ENCODE assay signal across 22 cellular contexts in the genomic region with DNA sequence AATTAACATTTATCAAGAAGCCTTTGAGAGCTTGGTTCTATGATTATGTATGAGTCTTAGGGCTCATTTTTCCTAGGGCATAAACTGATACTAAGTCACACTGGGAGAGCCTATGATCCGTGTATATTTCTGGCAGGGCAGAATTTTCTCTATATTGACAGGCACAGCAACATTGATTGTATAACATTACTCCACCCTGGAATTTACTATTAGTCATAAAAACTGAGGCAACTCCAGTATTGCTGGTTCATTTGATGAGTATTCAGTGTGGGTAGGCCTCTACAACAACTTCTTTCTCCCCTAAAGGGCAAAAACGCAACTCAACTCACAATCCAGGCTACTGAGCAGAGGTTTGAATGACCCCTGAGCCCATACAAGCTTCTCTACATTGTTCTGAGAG. TPM values are rescaled to one million over a fixed set of nuclear protein-coding genes. Genes with fewer than 3 reads are reported as not detected.
A peak's percentile ranks its signal among the peaks of the same experiment; 100 is the strongest.
DNase-seq lines count a peak whose midpoint lies in the region; ATAC-seq and TF ChIP-seq lines count a peak whose summit lies in the region.
"Had no signal": no experiment of that assay in that cellular context is flagged by ENCODE, and none has a peak within 500 bp of the region (broad histone marks: within the 10 kb centered on the region; RNA-seq: fewer than 3 reads in every experiment).

No MANE protein-coding gene starts in this region.

- H2AK5ac ChIP-seq in neuronal stem cell (ENCODE audit: low read depth, low read length) = no peak overlapping the region

- intact Hi-C loops in PC-3 (cut with micrococcal nuclease) = no loop called here
- intact Hi-C loops in esophagus squamous epithelium (cut with DNase I) = no loop called here

- H3K23ac ChIP-seq in neuronal stem cell (ENCODE audit: low read depth, low read length, poor library complexity) = no peak overlapping the region

- TF ChIP-seq CTCF in PC-3 (conservative IDR thresholded peaks at IDR 0.05; ENCODE audit: low read depth, low read length) = no peak
- no peak for TF ChIP-seq CTCF in esophagus squamous epithelium (IDR thresholded peaks at IDR 0.05)
- no peak for TF ChIP-seq CTCF in tibial nerve (IDR thresholded peaks at IDR 0.05)

- H4K8ac ChIP-seq in neuronal stem cell (ENCODE audit: low read depth, low read length) = no peak overlapping the region

- DNase-seq in PC-3 = peak; percentile 81
- no peak for DNase-seq in esophagus squamous epithelium (lab: John Stamatoyannopoulos, UW)
- DNase-seq in neuronal stem cell (ENCODE audit: low spot score) = no peak
- DNase-seq in T1000 (lab: John Stamatoyannopoulos, UW) = no peak
- no peak for DNase-seq in NCI-H446 (lab: John Stamatoyannopoulos, UW)
- DNase-seq in HAP-1 (ENCODE audit: low spot score in 2 of 2) = no peak
- DNase-seq in tibial nerve (ENCODE audit: low spot score in 2 of 2) = no peak
- DNase-seq: activated CD4-positive, alpha-beta T cell treated with anti-CD3 and anti-CD28 coated beads for 36 hours; C1 segment of cervical spinal cord; DMS153; gastrocnemius medialis; KBM-7; left cardiac atrium; MV-4-11; NCI-H2081; retina; stimulated activated naive B cell treated with anti-CD40 and anti-IgM and Interleukin-4, amounts not matched to agents 10 μg/mL and 1 μg/mL and 100 μg/mL, for 72 hours; upper lobe of left lung had no signal

- H3K4ac ChIP-seq in neuronal stem cell (ENCODE audit: low read length) = no peak overlapping the region

- CTCF ChIA-PET in PC-3 (lab: Charles Lee) = interaction anchor here (0.5 kb wide), 1 partner anchor 71 kb away, joined by 4 read pairs; no protein-coding TSS in a partner anchor

- TF ChIP-seq EP300 in tibial nerve (IDR thresholded peaks at IDR 0.05) = no peak

- H3K27ac ChIP-seq in ACC112 (ENCODE audit: low read depth, low read length) (no peak overlapping the region), PC-3 (ENCODE audit: low read length) (peak overlapping the region; percentile 27), esophagus squamous epithelium (peak overlapping the region; percentile 81 to 93 (median 91)), neuronal stem cell (replicated peaks; ENCODE audit: low read length) (no peak overlapping the region), tibial nerve (no peak overlapping the region)
- H3K27ac ChIP-seq: coronary artery, gastrocnemius medialis, upper lobe of left lung had no signal

- no peaks in the 10 kb centered on the region for H3K9me3 ChIP-seq in PC-3 (ENCODE audit: low read length)
- peaks cover 0 to 1% (median 0%) of the 10 kb centered on the region in 3 donors for H3K9me3 ChIP-seq in esophagus squamous epithelium
- H3K9me3 ChIP-seq in neuronal stem cell (replicated peaks in 1 of 2; ENCODE audit: control insufficient read depth in 2 of 2, insufficient read depth in 1 of 2, low read depth in 1 of 2, low read length in 2 of 2) = peaks cover 0 to 2% of the 10 kb centered on the region in 2 donors
- H3K9me3 ChIP-seq in HAP-1 = no peaks in the 10 kb centered on the region
- peaks cover 0 to 4% (median 0%) of the 10 kb centered on the region in 4 donors for H3K9me3 ChIP-seq in tibial nerve
- H3K9me3 ChIP-seq: gastrocnemius medialis, upper lobe of left lung had no signal

- no peak overlapping the region for H3K9ac ChIP-seq in PC-3 (ENCODE audit: low read length)
- no peak overlapping the region for H3K9ac ChIP-seq in neuronal stem cell (ENCODE audit: low read depth, low read length, poor library complexity)

- peak; percentile 79 for ATAC-seq in PC-3
- ATAC-seq: activated CD4-positive, alpha-beta T cell treated with anti-CD3 and anti-CD28 coated beads for 36 hours; gastrocnemius medialis; left cardiac atrium; stimulated activated naive B cell treated with anti-CD40 and anti-IgM and Interleukin-4, amounts not matched to agents 10 μg/mL and 1 μg/mL and 100 μg/mL, for 72 hours had no signal

- H3K79me2 ChIP-seq in ACC112 (ENCODE audit: control insufficient read depth, insufficient read depth, low read length, unreplicated experiment) (no peaks in the 10 kb centered on the region), PC-3 (ENCODE audit: low read length) (no peaks in the 10 kb centered on the region)

- POLR2A ChIA-PET in PC-3 (lab: Charles Lee; ENCODE audit: unreplicated experiment) = no interaction called here

- H2BK12ac ChIP-seq in neuronal stem cell (ENCODE audit: low read length) = no peak overlapping the region

- peak overlapping the region; percentile 32 for H2AFZ ChIP-seq in ACC112 (ENCODE audit: low read length, unreplicated experiment)
- peak overlapping the region; percentile 77 for H2AFZ ChIP-seq in PC-3 (ENCODE audit: low read length)
- peak overlapping the region; percentile 30 for H2AFZ ChIP-seq in neuronal stem cell (ENCODE audit: low read length)

- no peaks in the 10 kb centered on the region for H3F3A ChIP-seq in PC-3 (ENCODE audit: low read length, unreplicated experiment)

- TF ChIP-seq POLR2A in esophagus squamous epithelium (IDR thresholded peaks at IDR 0.05) (peak in 1 of 4 donors; percentile 12), tibial nerve (IDR thresholded peaks at IDR 0.05) (no peak)

- H3K4me2 ChIP-seq in PC-3 (ENCODE audit: low read length) (peak overlapping the region; percentile 47), neuronal stem cell (ENCODE audit: insufficient read depth, low read length, poor library complexity, severe bottlenecking) (no peak overlapping the region)

- no peak overlapping the region for H4K91ac ChIP-seq in neuronal stem cell (ENCODE audit: low read depth, low read length, poor library complexity)

- H2BK5ac ChIP-seq in neuronal stem cell (ENCODE audit: low read length) = no peak overlapping the region

- no peaks in the 10 kb centered on the region for H3K9me2 ChIP-seq in PC-3 (replicated peaks; ENCODE audit: low read length)

- H3K79me1 ChIP-seq in neuronal stem cell (ENCODE audit: low read depth, low read length) = no peaks in the 10 kb centered on the region

- H3K14ac ChIP-seq in neuronal stem cell (ENCODE audit: low read length) = no peak overlapping the region

- H2BK120ac ChIP-seq in neuronal stem cell (ENCODE audit: low read depth, low read length) = no peak overlapping the region

- H3K4me3 ChIP-seq in ACC112 (ENCODE audit: low read depth, low read length) = no peak overlapping the region
- H3K4me3 ChIP-seq in PC-3 (ENCODE audit: low read length) = no peak overlapping the region
- no peak overlapping the region for H3K4me3 ChIP-seq in esophagus squamous epithelium
- H3K4me3 ChIP-seq in neuronal stem cell (ENCODE audit: low read length in 2 of 2) = no peak overlapping the region
- H3K4me3 ChIP-seq in HAP-1 = no peak overlapping the region
- H3K4me3 ChIP-seq in tibial nerve = no peak overlapping the region
- H3K4me3 ChIP-seq: coronary artery, gastrocnemius medialis, upper lobe of left lung had no signal

- 25 to 43% methylated on average over 2 of the region's 2 CpGs for WGBS in esophagus squamous epithelium, 2 donors
- WGBS in neuronal stem cell (ENCODE audit: extremely low coverage in 2 of 2, insufficient read length in 2 of 2, insufficient replicate concordance in 1 of 2), 2 donors = no CpG with 5 or more reads among the region's 2 CpGs
- WGBS in tibial nerve, 2 donors = 34 to 38% methylated on average over 2 of the region's 2 CpGs

- no peak overlapping the region for H2BK15ac ChIP-seq in neuronal stem cell (ENCODE audit: low read length)

- no TSS peak for BruUV-seq in PC-3 (replicated peaks; lab: Mats Ljungman, UMichigan)

- no peak overlapping the region for H3K18ac ChIP-seq in neuronal stem cell (ENCODE audit: low read length)

- in situ Hi-C loops in HAP-1 (cut with MboI; ENCODE audit: low sequenced_read_pairs) = no loop called here

- H3K36me3 ChIP-seq in ACC112 (ENCODE audit: insufficient read depth, low read length) = no peaks in the 10 kb centered on the region
- no peaks in the 10 kb centered on the region for H3K36me3 ChIP-seq in PC-3 (ENCODE audit: low read depth, low read length)
- H3K36me3 ChIP-seq in esophagus squamous epithelium = no peaks in the 10 kb centered on the region
- H3K36me3 ChIP-seq in neuronal stem cell (replicated peaks in 1 of 2; ENCODE audit: control insufficient read depth in 2 of 2, insufficient read depth in 2 of 2, low read length in 2 of 2) = no peaks in the 10 kb centered on the region
- no peaks in the 10 kb centered on the region for H3K36me3 ChIP-seq in HAP-1 (replicated peaks)
- H3K36me3 ChIP-seq in tibial nerve = no peaks in the 10 kb centered on the region
- H3K36me3 ChIP-seq: gastrocnemius medialis, upper lobe of left lung had no signal

- H4K20me1 ChIP-seq in PC-3 (ENCODE audit: low read length) = no peaks in the 10 kb centered on the region

- no peaks in the 10 kb centered on the region for H3K27me3 ChIP-seq in ACC112 (ENCODE audit: insufficient read depth, low read length)
- H3K27me3 ChIP-seq in PC-3 (ENCODE audit: low read length) = no peaks in the 10 kb centered on the region
- no peaks in the 10 kb centered on the region for H3K27me3 ChIP-seq in esophagus squamous epithelium
- peaks cover 0 to 3% (median 0%) of the 10 kb centered on the region in 3 experiments for H3K27me3 ChIP-seq in neuronal stem cell (ENCODE audit: control insufficient read depth in 3 of 3, insufficient read depth in 3 of 3, low read depth in 1 of 3, low read length in 3 of 3)
- peaks cover 7% of the 10 kb centered on the region; the same call in 1 of the 2 replicates for H3K27me3 ChIP-seq in HAP-1 (ENCODE audit: low read depth)
- H3K27me3 ChIP-seq in tibial nerve = no peaks in the 10 kb centered on the region
- H3K27me3 ChIP-seq: gastrocnemius medialis, upper lobe of left lung had no signal

- H3K4me1 ChIP-seq in ACC112 (ENCODE audit: control insufficient read depth, insufficient read depth, low read length, unreplicated experiment) = peaks cover 3% of the 10 kb centered on the region
- H3K4me1 ChIP-seq in PC-3 (ENCODE audit: insufficient read depth, low read length) = peaks cover 27% of the 10 kb centered on the region
- H3K4me1 ChIP-seq in esophagus squamous epithelium = peaks cover 20 to 96% (median 34%) of the 10 kb centered on the region in 3 donors
- peaks cover 0 to 3% of the 10 kb centered on the region in 2 donors for H3K4me1 ChIP-seq in neuronal stem cell (ENCODE audit: control insufficient read depth in 2 of 2, insufficient read depth in 1 of 2, low read depth in 1 of 2, low read length in 2 of 2)
- no peaks in the 10 kb centered on the region for H3K4me1 ChIP-seq in HAP-1
- no peaks in the 10 kb centered on the region for H3K4me1 ChIP-seq in tibial nerve
- H3K4me1 ChIP-seq: gastrocnemius medialis, upper lobe of left lung had no signal

RNA-seq across cellular contexts. Expression of a gene that starts 10.6 kb away (rescaled TPM):
- not detected in 2 replicates for total RNA-seq in PC-3 (2014; rRNA removed)
- total RNA-seq in esophagus squamous epithelium = 1,000 to 10,000 TPM; 1,851 to 3,432 (median 2,556) TPM
- not detected for polyA plus RNA-seq in neuronal stem cell (2013, experiment 1 of 2)
- polyA plus RNA-seq in neuronal stem cell (2013, experiment 2 of 2) = not detected
- 1 to 10 TPM in 3 of 4 donors, not detected in 1; 1.1 to 4.8 (median 2.7) TPM for total RNA-seq in tibial nerve
- total RNA-seq: A172; activated CD4-positive, alpha-beta T cell treated with anti-CD3 and anti-CD28 coated beads for 36 hours; activated T-helper 1 cell treated with anti-CD3 and anti-CD28 coated beads, Interleukin-12 subunit alpha, Interleukin-12 subunit beta, Interleukin-2, Interleukin-4 antibody, amounts not matched to agents 30 ng/mL and 10 ng/mL and 1 ng/mL, durations not matched to agents 14 hours and 24 hours and 36 hours had no signal

Comparison
In these comparisons a context has a peak if more than half of its experiments do, and no peak if none do; other contexts are left out.
1. H3K27ac ChIP-seq: peak in PC-3 (single experiment) and esophagus squamous epithelium (4 of 4); none in ACC112 (single experiment), neuronal stem cell (single experiment) and tibial nerve (0 of 4).
2. RNA of a gene that starts 10.6 kb away (total RNA-seq): 1,851 to 3,432 TPM in esophagus squamous epithelium; 1.1 to 4.8 TPM in tibial nerve and not detected in PC-3; every median in the first group is over 100 times any median in the second.
3. Peak in every context shown above with its lines, with median percentiles within 50 percentile points of each other: H2AFZ ChIP-seq.